Comparison of ENCODE assay signal across 22 cellular contexts in genomic region chr22:35542157-35542971, GRCh38. TPM values are rescaled to one million over a fixed set of nuclear protein-coding genes. Genes with fewer than 3 reads are reported as not detected.
DNase-seq lines count a peak whose midpoint lies in the region; ATAC-seq and TF ChIP-seq lines count a peak whose summit lies in the region.
"Had no signal": no experiment of that assay in that cellular context is flagged by ENCODE, and none has a peak within 500 bp of the region (broad histone marks: within the 10 kb centered on the region; RNA-seq: fewer than 3 reads in every experiment).

No MANE protein-coding gene starts in this region.

- WGBS in SK-N-SH (ENCODE audit: low lambda C conversion rate) = 92% methylated on average over 8 of the region's 15 CpGs
- 79 to 92% methylated on average over 2 to 14 of the region's 15 CpGs for WGBS in transverse colon (ENCODE audit: low coverage in 1 of 2), 2 donors

- TF ChIP-seq EP300 in SK-N-SH (IDR thresholded peaks at IDR 0.05; ENCODE audit: borderline replicate concordance in 1 of 2, low read depth in 1 of 2, low read length in 1 of 2) (no peak), transverse colon (IDR thresholded peaks at IDR 0.05; ENCODE audit: low read depth) (no peak)

- no peak overlapping the region for H3K27ac ChIP-seq in SK-N-SH (ENCODE audit: low read depth in 2 of 2, low read length in 1 of 2)
- H3K27ac ChIP-seq in lower lobe of right lung = no peak overlapping the region
- H3K27ac ChIP-seq in transverse colon = peak overlapping the region in 2 of 4 donors; percentile 78 to 85
- no peak overlapping the region for H3K27ac ChIP-seq in Peyer's patch
- H3K27ac ChIP-seq: right lobe of liver, SK-N-MC, testis had no signal

- no peaks in the 10 kb centered on the region for H3K9me2 ChIP-seq in SK-N-SH

- ATAC-seq in SK-N-SH treated with all-trans-retinoic acid at 6 μM for 48 hours (no peak), lower lobe of right lung (no peak)
- ATAC-seq: right lobe of liver had no signal

- TF ChIP-seq POLR2A in transverse colon (IDR thresholded peaks at IDR 0.05) (no peak), Peyer's patch (IDR thresholded peaks at IDR 0.05) (no peak)

- no peak overlapping the region for H3K9ac ChIP-seq in SK-N-SH
- H3K9ac ChIP-seq in NT2/D1 (ENCODE audit: insufficient read length, low read depth) = peak overlapping the region; percentile 17

- H3K4me2 ChIP-seq in SK-N-SH = 0 out of 2 replicates have a peak overlapping the region, but pooled peaks have one; percentile 95

- CTCF ChIA-PET in SK-N-SH (lab: Yijun Ruan, JAX) = interaction anchor here (1.2 to 8.0 kb wide), 3 partner anchors 16 to 112 kb away, joined by 3 to 60 read pairs (median 13); no protein-coding TSS in a partner anchor

- H4K20me1 ChIP-seq in SK-N-SH (ENCODE audit: insufficient read depth) = no peaks in the 10 kb centered on the region

- no peaks in the 10 kb centered on the region for H3K9me3 ChIP-seq in SK-N-SH
- no peaks in the 10 kb centered on the region for H3K9me3 ChIP-seq in NT2/D1 (ENCODE audit: insufficient read depth, low read length)
- H3K9me3 ChIP-seq in lower lobe of right lung = no peaks in the 10 kb centered on the region
- H3K9me3 ChIP-seq in transverse colon = no peaks in the 10 kb centered on the region
- no peaks in the 10 kb centered on the region for H3K9me3 ChIP-seq in Peyer's patch
- H3K9me3 ChIP-seq: right lobe of liver, testis had no signal

- TF ChIP-seq CTCF in SK-N-SH (IDR thresholded peaks at IDR 0.05) (no peak), lower lobe of right lung (IDR thresholded peaks at IDR 0.05) (no peak), transverse colon (IDR thresholded peaks at IDR 0.05) (no peak), Peyer's patch (IDR thresholded peaks at IDR 0.05) (no peak)

- in situ Hi-C loops in transverse colon (cut with MboI; ENCODE audit: low pct_ligation_motif_present in 1 of 4, low pct_unique_long_range_greater_than_20kb in 1 of 4, low sequenced_read_pairs in 3 of 4) = no loop called here

- no peaks in the 10 kb centered on the region for H3K27me3 ChIP-seq in SK-N-SH (ENCODE audit: insufficient read depth)
- peaks cover 44% of the 10 kb centered on the region for H3K27me3 ChIP-seq in NT2/D1 (ENCODE audit: insufficient read depth, insufficient read length)
- peaks cover 30% of the 10 kb centered on the region for H3K27me3 ChIP-seq in lower lobe of right lung (ENCODE audit: low read depth)
- peaks cover 20% of the 10 kb centered on the region for H3K27me3 ChIP-seq in transverse colon
- no peaks in the 10 kb centered on the region for H3K27me3 ChIP-seq in Peyer's patch
- H3K27me3 ChIP-seq: right lobe of liver, testis had no signal

- peaks cover 7 to 11% of the 10 kb centered on the region in 2 experiments; a peak in 2 of 4 replicates for H3K4me1 ChIP-seq in SK-N-SH (ENCODE audit: control insufficient read depth in 1 of 2, insufficient read depth in 2 of 2, low read depth in 1 of 2, low read length in 1 of 2)
- peaks cover 8% of the 10 kb centered on the region for H3K4me1 ChIP-seq in NT2/D1 (ENCODE audit: insufficient read depth, insufficient read length)
- peaks cover 20% of the 10 kb centered on the region for H3K4me1 ChIP-seq in lower lobe of right lung
- peaks cover 5 to 22% (median 15%) of the 10 kb centered on the region in 4 donors for H3K4me1 ChIP-seq in transverse colon
- H3K4me1 ChIP-seq in Peyer's patch = peaks cover 0 to 17% (median 7%) of the 10 kb centered on the region in 4 donors
- H3K4me1 ChIP-seq: testis had no signal

- H3K36me3 ChIP-seq in SK-N-SH (replicated peaks in 1 of 2; ENCODE audit: control insufficient read depth in 1 of 2, insufficient read depth in 2 of 2, low read length in 1 of 2) = no peaks in the 10 kb centered on the region
- no peaks in the 10 kb centered on the region for H3K36me3 ChIP-seq in NT2/D1 (ENCODE audit: insufficient read depth, insufficient read length, low read length)
- H3K36me3 ChIP-seq in lower lobe of right lung = no peaks in the 10 kb centered on the region
- no peaks in the 10 kb centered on the region for H3K36me3 ChIP-seq in transverse colon
- H3K36me3 ChIP-seq in Peyer's patch = no peaks in the 10 kb centered on the region
- H3K36me3 ChIP-seq: right lobe of liver had no signal

- intact Hi-C loops in lower lobe of right lung (cut with DNase I) (no loop called here), transverse colon (cut with DNase I; ENCODE audit: low total_unique reads) (loop anchor here (10.0 kb wide), 1 partner anchor 58 kb away; no protein-coding TSS in a partner anchor)

- POLR2A ChIA-PET in SK-N-SH (lab: Yijun Ruan, JAX) = interaction anchor here (1.2 to 1.4 kb wide), 2 partner anchors 17 to 63 kb away, joined by 3 read pairs; no protein-coding TSS in a partner anchor

- peaks cover 7% of the 10 kb centered on the region; the same call in 1 of the 2 replicates for H3K79me2 ChIP-seq in SK-N-SH (ENCODE audit: insufficient read depth)

- DNase-seq in SK-N-SH = no peak
- no peak for DNase-seq in NT2/D1 (ENCODE audit: low read depth, low spot score)
- DNase-seq in lower lobe of right lung = no peak
- DNase-seq in transverse colon = no peak
- DNase-seq in NCI-H510A treated with DMSO at 0.1 percent for 48 hours (lab: John Stamatoyannopoulos, UW) = no peak
- DNase-seq in SK-N-DZ (ENCODE audit: low spot score) = no peak
- DNase-seq in Peyer's patch = no peak
- DNase-seq: activated CD4-positive, alpha-beta T cell treated with anti-CD3 and anti-CD28 coated beads, Interleukin-2, amount 50 U/mL, for 4 hours; activated T-cell treated with anti-CD3 and anti-CD28 coated beads, Interleukin-2, amount 50 U/mL, for 1 hour; cerebellar nuclear complex; foreskin melanocyte; GF-D8; H7; KBM-7; mammary epithelial cell; NCI-H1105 treated with DMSO at 0.1 percent for 48 hours; right lobe of liver; stimulated activated CD4-positive, alpha-beta T cell treated with anti-CD3 and anti-CD28 coated beads, Interleukin-2, amount 100 ng/mL, for 48 hours; testis had no signal

- no peak for TF ChIP-seq RAD21 in SK-N-SH (IDR thresholded peaks at IDR 0.05; ENCODE audit: low read length)

- no peak overlapping the region for H2AFZ ChIP-seq in SK-N-SH (ENCODE audit: low read depth)

- H3K4me3 ChIP-seq in SK-N-SH (ENCODE audit: low read depth in 2 of 2, low read length in 1 of 2) = no peak overlapping the region
- H3K4me3 ChIP-seq in NT2/D1 (ENCODE audit: insufficient read length, low read depth) = no peak overlapping the region
- H3K4me3 ChIP-seq in lower lobe of right lung = peak overlapping the region; percentile 62
- H3K4me3 ChIP-seq in transverse colon = peak overlapping the region; percentile 47 to 79 (median 59)
- H3K4me3 ChIP-seq in Peyer's patch = peak overlapping the region in 2 of 4 donors; percentile 11 to 65

- peaks cover 3% of the 10 kb centered on the region for H3F3A ChIP-seq in SK-N-SH (replicated peaks; ENCODE audit: insufficient read depth)

TF ChIP-seq in SK-N-SH, 30 proteins besides CTCF, POLR2A, EP300 and RAD21:
- TF ChIP-seq FOXM1 (IDR thresholded peaks at IDR 0.05; ENCODE audit: low read depth) (no peak), MEF2A (IDR thresholded peaks at IDR 0.05; ENCODE audit: borderline replicate concordance, low read depth) (no peak)

TF ChIP-seq in SK-N-SH treated with all-trans-retinoic acid at 6 μM for 48 hours, 23 proteins besides CTCF, POLR2A, EP300 and RAD21:
- no peak for TF ChIP-seq SNAI2 (CRISPR knock-in tag; IDR thresholded peaks at IDR 0.05)
- no peak for TF ChIP-seq GLIS3 (CRISPR knock-in tag; IDR thresholded peaks at IDR 0.05)
- no peak for TF ChIP-seq ZFP30 (CRISPR knock-in tag; IDR thresholded peaks at IDR 0.05)
- no peak for TF ChIP-seq CSDC2 (CRISPR knock-in tag; IDR thresholded peaks at IDR 0.05)

RNA-seq across cellular contexts. Expression of gene RASD2, which starts 1.7 kb away (rescaled TPM):
- 0.13 and 0.30 TPM in 2 replicates for polyA plus RNA-seq in SK-N-SH (2012; rRNA removed)
- polyA plus RNA-seq in SK-N-SH (2012; cell fraction: cytosol; rRNA removed) = 0.10 and 0.21 TPM in 2 replicates
- 0.49 and 0.54 TPM in 2 replicates for polyA plus RNA-seq in SK-N-SH (2012; cell fraction: nucleus; rRNA removed)
- total RNA-seq in lower lobe of right lung (3.6 TPM), transverse colon (10 to 100 TPM in 3 of 4 donors, 1 to 10 TPM in 1; 8.5 to 19.7 (median 13.9) TPM), Peyer's patch (1 to 10 TPM; 2.7 to 5.8 (median 4.8) TPM)
- not detected in 2 replicates for polyA plus RNA-seq in SK-N-DZ (2014; cell fraction: cytosol; rRNA removed)
- polyA plus RNA-seq in SK-N-DZ (2014; cell fraction: nucleus; rRNA removed) = not detected in 2 replicates
- total RNA-seq: endothelial cell of umbilical vein had no signal
- polyA plus RNA-seq: endothelial cell of umbilical vein had no signal

Comparison
In these comparisons a context has a peak if more than half of its experiments do, and no peak if none do; other contexts are left out.
1. H3K4me3 ChIP-seq: peak in lower lobe of right lung (single experiment) and transverse colon (4 of 4); none in SK-N-SH (0 of 2) and NT2/D1 (single experiment).